In the genomic region with DNA sequence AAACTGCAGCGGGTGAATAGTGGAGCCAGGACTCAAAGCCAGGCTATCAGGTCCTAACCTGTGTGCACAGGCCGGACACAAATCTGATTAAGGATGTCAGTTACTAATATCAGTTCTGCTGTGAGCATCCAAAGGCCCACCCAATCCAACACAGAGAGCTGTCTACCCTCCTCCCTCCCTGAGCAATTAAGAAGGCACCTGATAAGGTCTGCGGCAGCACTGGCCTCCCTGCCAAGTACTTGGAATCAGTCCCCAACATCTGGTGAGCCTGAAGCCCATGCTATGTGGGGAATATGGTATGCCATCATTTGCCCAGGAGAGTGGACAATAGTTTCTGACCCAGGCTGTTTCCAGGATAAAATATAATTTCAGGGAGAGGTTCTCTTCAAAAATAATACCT, we compare ENCODE assay signal across 27 cellular contexts. TPM values are rescaled to one million over a fixed set of nuclear protein-coding genes. Genes with fewer than 3 reads are reported as not detected.
"Had no signal": no experiment of that assay in that cellular context is flagged by ENCODE, and none has a peak within 500 bp of the region (broad histone marks: within the 10 kb centered on the region; RNA-seq: fewer than 3 reads in every experiment).

No MANE protein-coding gene starts in this region.

- H3K27ac ChIP-seq: gastrocnemius medialis, heart right ventricle, parathyroid adenoma, prostate gland, right lobe of liver, testis, transverse colon had no signal

- H3K9me3 ChIP-seq: gastrocnemius medialis, heart right ventricle, prostate gland, right lobe of liver, spleen, testis, transverse colon had no signal

- H3K36me3 ChIP-seq: gastrocnemius medialis, prostate gland, right lobe of liver, spleen, transverse colon had no signal

- H3K4me1 ChIP-seq: parathyroid adenoma had no signal

- ATAC-seq: esophagus mucosa; gastrocnemius medialis; heart right ventricle; naive thymus-derived CD4-positive, alpha-beta T cell; right lobe of liver; stimulated activated naive B cell treated with anti-CD40 and anti-IgM and Interleukin-4, amounts not matched to agents 10 μg/mL and 1 μg/mL and 100 μg/mL, for 72 hours; stimulated activated naive CD8-positive, alpha-beta T cell treated with anti-CD3 and anti-CD28 coated beads, Interleukin-15, amount 100 ng/mL, for 72 hours had no signal

- H3K9ac ChIP-seq: parathyroid adenoma had no signal

- DNase-seq: endodermal cell; gastrocnemius medialis; heart right ventricle; hypothalamus; kidney glomerular epithelial cell; naive thymus-derived CD4-positive, alpha-beta T cell; nephron progenitor cell; retina; right lobe of liver; spleen; stimulated activated CD4-positive, alpha-beta T cell treated with anti-CD3 and anti-CD28 coated beads, Interleukin-15, amount 100 ng/mL, for 24 hours; stimulated activated CD4-positive, alpha-beta T cell treated with anti-CD3 and anti-CD28 coated beads, Interleukin-1b, Interleukin-23, amount 100 ng/mL, for 48 hours; stimulated activated CD4-positive, alpha-beta T cell treated with anti-CD3 and anti-CD28 coated beads, Interleukin-4, amount 100 ng/mL, for 24 hours; stimulated activated naive B cell treated with anti-CD40 and anti-IgM and Interleukin-4, amounts not matched to agents 10 μg/mL and 1 μg/mL and 100 μg/mL, for 72 hours; stimulated activated naive CD8-positive, alpha-beta T cell treated with anti-CD3 and anti-CD28 coated beads, Interleukin-15, amount 100 ng/mL, for 72 hours; testis; transverse colon had no signal

- H3K4me3 ChIP-seq: gastrocnemius medialis, heart right ventricle, prostate gland, right lobe of liver, testis, transverse colon had no signal

- H3K27me3 ChIP-seq: gastrocnemius medialis, heart right ventricle, right lobe of liver, spleen, testis, transverse colon had no signal

RNA-seq across cellular contexts. Expression of gene GPRC5D, which starts 44.3 kb away (rescaled TPM):
- total RNA-seq: endodermal cell, esophagus mucosa, fibroblast of lung, fibroblast of villous mesenchyme, gastrocnemius medialis, heart right ventricle, lung microvascular endothelial cell, mesenteric fat pad, omental fat pad, prostate gland, right lobe of liver, skeletal muscle tissue, urinary bladder had no signal
